Comparison of ENCODE assay signal across 13 cellular contexts in the genomic region with DNA sequence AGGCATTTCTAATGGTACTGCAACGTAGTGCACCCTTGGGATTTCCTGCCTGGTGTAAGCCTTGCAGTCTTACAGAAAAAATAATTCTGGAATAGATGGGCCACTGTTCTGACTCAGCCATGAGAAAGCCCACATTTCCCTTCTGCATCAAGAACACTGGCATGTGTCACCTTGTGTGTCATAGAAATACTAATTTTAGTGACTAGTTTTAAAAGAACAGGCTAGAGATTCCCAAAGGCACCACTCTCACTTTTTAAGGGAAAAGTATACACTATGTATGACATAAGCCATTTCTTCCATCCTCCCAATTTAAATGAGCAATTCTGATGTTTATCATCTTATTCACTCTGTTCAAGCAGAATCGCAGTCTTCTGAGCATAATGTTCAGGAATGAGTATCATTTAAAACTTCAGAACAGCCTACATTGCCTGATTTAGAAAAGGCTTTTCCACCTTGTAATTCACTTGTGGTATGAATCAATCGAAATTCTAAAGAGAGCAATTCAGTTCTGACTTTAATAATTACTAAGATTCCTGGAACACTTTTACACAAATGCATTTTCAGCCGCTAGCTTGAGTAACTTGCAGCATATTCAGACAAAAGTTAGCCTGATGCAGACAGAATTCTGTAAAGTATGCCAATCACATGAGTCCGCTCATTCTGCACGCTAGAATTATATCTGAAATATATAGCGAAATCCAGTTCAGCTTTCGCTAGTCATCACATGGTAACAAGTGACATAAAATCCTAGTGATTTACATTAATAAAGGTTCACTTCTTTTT. TPM values are rescaled to one million over a fixed set of nuclear protein-coding genes. Genes with fewer than 3 reads are reported as not detected.
DNase-seq lines count a peak whose midpoint lies in the region; ATAC-seq, FAIRE-seq and TF ChIP-seq lines count a peak whose summit lies in the region.
"Had no signal": no experiment of that assay in that cellular context is flagged by ENCODE, and none has a peak within 500 bp of the region (broad histone marks: within the 10 kb centered on the region; RNA-seq: fewer than 3 reads in every experiment).

No MANE protein-coding gene starts in this region.

- H3K27me3 Mint-ChIP-seq in activated CD4-positive, alpha-beta T cell treated with anti-CD3 and anti-CD28 coated beads for 36 hours = peaks cover 9% of the 10 kb centered on the region

- H3K4me3 Mint-ChIP-seq in activated CD4-positive, alpha-beta T cell treated with anti-CD3 and anti-CD28 coated beads for 36 hours = no peak overlapping the region

- H3K79me2 ChIP-seq in osteoblast (ENCODE audit: insufficient read depth, low read length) = no peaks in the 10 kb centered on the region

- H3K9me3 Mint-ChIP-seq in activated CD4-positive, alpha-beta T cell treated with anti-CD3 and anti-CD28 coated beads for 36 hours (ENCODE audit: low read depth) = no peaks in the 10 kb centered on the region

- TF ChIP-seq CTCF in bronchial epithelial cell (IDR thresholded peaks at IDR 0.05; ENCODE audit: insufficient read depth, low read length, severe bottlenecking) = no peak
- no peak for TF ChIP-seq CTCF in osteoblast (IDR thresholded peaks at IDR 0.05; ENCODE audit: extremely low read depth, low read depth, low read length)

- H3K27me3 ChIP-seq in bronchial epithelial cell (ENCODE audit: control insufficient read depth, insufficient read depth, low read length) (no peaks in the 10 kb centered on the region), osteoblast (ENCODE audit: insufficient read depth, low read length) (no peaks in the 10 kb centered on the region)
- H3K27me3 ChIP-seq: sigmoid colon had no signal

- POLR2A ChIA-PET in activated CD4-positive, alpha-beta T cell treated with anti-CD3 and anti-CD28 coated beads for 36 hours (lab: Charles Lee) = no interaction called here

- H3K27ac ChIP-seq in osteoblast (ENCODE audit: low read depth, low read length) = peak overlapping the region; percentile 18
- H3K27ac ChIP-seq: RWPE1, sigmoid colon had no signal

- peak; percentile 29 for DNase-seq in activated CD4-positive, alpha-beta T cell treated with anti-CD3 and anti-CD28 coated beads for 36 hours
- no peak for DNase-seq in activated CD4-positive, alpha-beta T cell treated with anti-CD3 and anti-CD28 coated beads, Interleukin-2, amount 50 U/mL, for 1 hour
- DNase-seq in HPDE6-E6E7 (ENCODE audit: extremely low spot score) (peak; percentile 9), bronchial epithelial cell (ENCODE audit: low read depth) (peak; percentile 72), osteoblast (ENCODE audit: insufficient read length, low spot score, missing footprints) (peak; percentile 55), SK-N-DZ (ENCODE audit: low spot score) (no peak)
- DNase-seq: activated effector memory CD4-positive, alpha-beta T cell treated with Interleukin-2 at 50 U/mL for 16 hours; DMS79 treated with DMSO at 0.1 percent for 48 hours; KBM-7; sigmoid colon had no signal

- H2AFZ ChIP-seq in osteoblast (ENCODE audit: low read length) = no peak overlapping the region

- intact Hi-C loops in activated CD4-positive, alpha-beta T cell treated with anti-CD3 and anti-CD28 coated beads for 36 hours (cut with DNase I, micrococcal nuclease) = loop anchor here (1.0 to 10.0 kb wide), 3 partner anchors 14 to 1640 kb away; no protein-coding TSS in a partner anchor

- CTCF ChIA-PET in activated CD4-positive, alpha-beta T cell treated with anti-CD3 and anti-CD28 coated beads for 36 hours (lab: Charles Lee) = interaction anchor here (0.6 kb wide), 1 partner anchor 116 kb away, joined by 3 read pairs; no protein-coding TSS in a partner anchor

- no peaks in the 10 kb centered on the region for H3K36me3 Mint-ChIP-seq in activated CD4-positive, alpha-beta T cell treated with anti-CD3 and anti-CD28 coated beads for 36 hours (ENCODE audit: low read depth)

- no peak for FAIRE-seq in bronchial epithelial cell (lab: Jason Lieb, UNC)

- peak overlapping the region; percentile 26 for H3K4me2 ChIP-seq in osteoblast (ENCODE audit: insufficient read depth, low read length)

- peak; percentile 88 for ATAC-seq in activated CD4-positive, alpha-beta T cell treated with anti-CD3 and anti-CD28 coated beads for 36 hours
- no peak for ATAC-seq in HG03045 (IDR thresholded peaks at IDR 0.05; ENCODE audit: unreplicated experiment)
- ATAC-seq in HG02588 (IDR thresholded peaks at IDR 0.05; ENCODE audit: unreplicated experiment) = no peak

- H3K4me3 ChIP-seq in bronchial epithelial cell (ENCODE audit: low read depth, low read length) = no peak overlapping the region
- H3K4me3 ChIP-seq in osteoblast (ENCODE audit: insufficient read depth, low read length) = no peak overlapping the region
- H3K4me3 ChIP-seq: sigmoid colon had no signal

- peaks cover 11% of the 10 kb centered on the region for H3K4me1 ChIP-seq in osteoblast (ENCODE audit: insufficient read depth, low read length)

- no peaks in the 10 kb centered on the region for H3K9me3 ChIP-seq in osteoblast (ENCODE audit: low read depth, low read length)
- H3K9me3 ChIP-seq: sigmoid colon had no signal

- H3K4me1 Mint-ChIP-seq in activated CD4-positive, alpha-beta T cell treated with anti-CD3 and anti-CD28 coated beads for 36 hours = peaks cover 12% of the 10 kb centered on the region

- peak overlapping the region; percentile 45 for H3K27ac Mint-ChIP-seq in activated CD4-positive, alpha-beta T cell treated with anti-CD3 and anti-CD28 coated beads for 36 hours

- no peaks in the 10 kb centered on the region for H4K20me1 ChIP-seq in osteoblast (ENCODE audit: insufficient read depth, low read length)

- H3K36me3 ChIP-seq in bronchial epithelial cell (ENCODE audit: control insufficient read depth, insufficient read depth, low read length) = no peaks in the 10 kb centered on the region
- H3K36me3 ChIP-seq in osteoblast (ENCODE audit: insufficient read depth, low read length) = no peaks in the 10 kb centered on the region
- H3K36me3 ChIP-seq: sigmoid colon had no signal

RNA-seq across cellular contexts. Expression of a gene that starts 18.9 kb away (rescaled TPM):
- not detected for total RNA-seq in activated CD4-positive, alpha-beta T cell treated with anti-CD3 and anti-CD28 coated beads for 36 hours
- total RNA-seq in bronchial epithelial cell (not detected in 2 replicates), osteoblast (not detected in 2 replicates)
- polyA plus RNA-seq in SK-N-DZ (2014; cell fraction: cytosol; rRNA removed) = not detected in 2 replicates
- 0.26 TPM in 1 of 2 replicates, not detected in the other for polyA plus RNA-seq in SK-N-DZ (2014; cell fraction: nucleus; rRNA removed)

Comparison
In these comparisons a context has a peak if more than half of its experiments do, and no peak if none do; other contexts are left out.
1. DNase-seq: peak in activated CD4-positive, alpha-beta T cell treated with anti-CD3 and anti-CD28 coated beads for 36 hours (single experiment), HPDE6-E6E7 (single experiment), bronchial epithelial cell (single experiment) and osteoblast (single experiment); none in activated CD4-positive, alpha-beta T cell treated with anti-CD3 and anti-CD28 coated beads, Interleukin-2, amount 50 U/mL, for 1 hour (single experiment) and SK-N-DZ (single experiment).